1 cellular context compared by ENCODE assay signal in the genomic region with DNA sequence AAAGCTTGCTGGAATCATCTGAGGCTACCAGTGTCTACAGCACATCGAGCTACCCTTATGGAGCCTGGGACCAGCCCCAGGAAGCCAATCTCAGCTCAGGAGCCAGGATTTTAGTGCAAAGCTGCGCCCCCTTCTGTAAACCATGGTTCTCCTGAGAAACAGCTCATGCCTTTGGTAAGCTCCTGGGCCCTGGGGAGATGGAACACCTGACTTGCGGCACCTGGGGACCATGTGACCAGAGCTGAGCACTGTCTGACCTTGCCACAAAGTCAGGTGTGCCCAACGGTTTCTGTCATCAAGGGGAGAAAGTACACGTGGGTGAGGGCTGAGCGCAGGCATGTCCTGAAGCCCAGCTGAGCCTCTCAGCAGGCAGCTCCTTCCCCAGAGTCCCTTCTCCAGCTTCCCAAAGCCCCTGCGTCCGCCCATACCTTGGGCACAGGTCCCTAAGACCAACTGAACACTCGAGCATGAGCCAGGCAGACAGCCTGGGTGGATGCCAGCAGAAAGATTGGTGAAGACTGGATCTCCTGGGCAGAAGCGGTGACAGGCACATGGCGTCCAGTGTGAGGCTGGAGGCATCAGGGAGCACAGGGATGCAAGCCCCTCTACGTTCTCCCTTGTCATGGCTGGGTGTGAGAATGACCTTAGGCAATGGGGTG.
TF ChIP-seq lines count a peak whose summit lies in the region.

No MANE protein-coding gene starts in this region.

TF ChIP-seq in neural cell, 6 proteins besides CTCF, POLR2A, EP300 and RAD21 (continued from another document):
- TF ChIP-seq SMC3 (conservative IDR thresholded peaks at IDR 0.05; ENCODE audit: poor library complexity): no peak
- no peak for TF ChIP-seq POLR2AphosphoS5 (IDR thresholded peaks at IDR 0.05)
- no peak for TF ChIP-seq EZH2 (IDR thresholded peaks at IDR 0.05; ENCODE audit: borderline replicate concordance, insufficient read depth, low read length, poor library complexity, severe bottlenecking)
- TF ChIP-seq, protein P1, sequence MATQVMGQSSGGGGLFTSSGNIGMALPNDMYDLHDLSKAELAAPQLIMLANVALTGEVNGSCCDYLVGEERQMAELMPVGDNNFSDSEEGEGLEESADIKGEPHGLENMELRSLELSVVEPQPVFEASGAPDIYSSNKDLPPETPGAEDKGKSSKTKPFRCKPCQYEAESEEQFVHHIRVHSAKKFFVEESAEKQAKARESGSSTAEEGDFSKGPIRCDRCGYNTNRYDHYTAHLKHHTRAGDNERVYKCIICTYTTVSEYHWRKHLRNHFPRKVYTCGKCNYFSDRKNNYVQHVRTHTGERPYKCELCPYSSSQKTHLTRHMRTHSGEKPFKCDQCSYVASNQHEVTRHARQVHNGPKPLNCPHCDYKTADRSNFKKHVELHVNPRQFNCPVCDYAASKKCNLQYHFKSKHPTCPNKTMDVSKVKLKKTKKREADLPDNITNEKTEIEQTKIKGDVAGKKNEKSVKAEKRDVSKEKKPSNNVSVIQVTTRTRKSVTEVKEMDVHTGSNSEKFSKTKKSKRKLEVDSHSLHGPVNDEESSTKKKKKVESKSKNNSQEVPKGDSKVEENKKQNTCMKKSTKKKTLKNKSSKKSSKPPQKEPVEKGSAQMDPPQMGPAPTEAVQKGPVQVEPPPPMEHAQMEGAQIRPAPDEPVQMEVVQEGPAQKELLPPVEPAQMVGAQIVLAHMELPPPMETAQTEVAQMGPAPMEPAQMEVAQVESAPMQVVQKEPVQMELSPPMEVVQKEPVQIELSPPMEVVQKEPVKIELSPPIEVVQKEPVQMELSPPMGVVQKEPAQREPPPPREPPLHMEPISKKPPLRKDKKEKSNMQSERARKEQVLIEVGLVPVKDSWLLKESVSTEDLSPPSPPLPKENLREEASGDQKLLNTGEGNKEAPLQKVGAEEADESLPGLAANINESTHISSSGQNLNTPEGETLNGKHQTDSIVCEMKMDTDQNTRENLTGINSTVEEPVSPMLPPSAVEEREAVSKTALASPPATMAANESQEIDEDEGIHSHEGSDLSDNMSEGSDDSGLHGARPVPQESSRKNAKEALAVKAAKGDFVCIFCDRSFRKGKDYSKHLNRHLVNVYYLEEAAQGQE (IDR thresholded peaks at IDR 0.05; ENCODE audit: borderline replicate concordance): no peak
- TF ChIP-seq TAF1 (IDR thresholded peaks at IDR 0.05; ENCODE audit: low read depth): no peak
